Comparison of ENCODE assay signal across 20 cellular contexts in genomic region chr7:17040701-17041100, GRCh38.
A peak's percentile ranks its signal among the peaks of the same experiment; 100 is the strongest.
DNase-seq lines count a peak whose midpoint lies in the region; ATAC-seq and TF ChIP-seq lines count a peak whose summit lies in the region.
"Had no signal": no experiment of that assay in that cellular context is flagged by ENCODE, and none has a peak within 500 bp of the region (broad histone marks: within the 10 kb centered on the region; RNA-seq: fewer than 3 reads in every experiment).

No MANE protein-coding gene starts in this region.

- TF ChIP-seq CTCF in natural killer cell (IDR thresholded peaks at IDR 0.05) (no peak), lower lobe of right lung (IDR thresholded peaks at IDR 0.05) (no peak)

- CTCF ChIA-PET in activated naive CD4-positive, alpha-beta T cell treated with anti-CD3 and anti-CD28 coated beads for 36 hours (lab: Charles Lee) = interaction anchor here (0.9 kb wide), 1 partner anchor 9 kb away, joined by 4 read pairs; no protein-coding TSS in a partner anchor

- peak overlapping the region; percentile 2 for H3K27ac ChIP-seq in lower lobe of right lung

- no peak overlapping the region for H3K4me3 Mint-ChIP-seq in natural killer cell treated with Interleukin-12 subunit alpha and Interleukin-12 subunit beta and Interleukin-15 and Interleukin-18, amount 100 ng/mL, for 72 hours
- H3K4me3 Mint-ChIP-seq in natural killer cell = no peak overlapping the region
- no peak overlapping the region for H3K4me3 Mint-ChIP-seq in activated naive CD4-positive, alpha-beta T cell treated with anti-CD3 and anti-CD28 coated beads for 36 hours
- H3K4me3 Mint-ChIP-seq: activated CD4-positive, alpha-beta memory T cell treated with anti-CD3 and anti-CD28 coated beads, Interleukin-2, amount 10 ng/mL, durations not matched to agents 7 days and 5 days; activated T-cell treated with anti-CD3 and anti-CD28 coated beads, Interleukin-2, amount 50 U/mL, for 24 hours; naive B cell had no signal

- no peak for DNase-seq in natural killer cell treated with Interleukin-12 subunit alpha and Interleukin-12 subunit beta and Interleukin-15 and Interleukin-18, amount 100 ng/mL, for 72 hours (ENCODE audit: low spot score)
- DNase-seq in natural killer cell (no peak), adipocyte (ENCODE audit: low read depth) (peak; percentile 22), lower lobe of right lung (no peak), NCI-H774 (lab: John Stamatoyannopoulos, UW) (no peak), NCI-H146 (lab: John Stamatoyannopoulos, UW) (no peak)
- DNase-seq in activated naive CD4-positive, alpha-beta T cell treated with anti-CD3 and anti-CD28 coated beads for 36 hours = no peak
- no peak for DNase-seq in activated CD4-positive, alpha-beta T cell treated with anti-CD3 and anti-CD28 coated beads, Interleukin-2, amount 50 U/mL, for 48 hours
- DNase-seq: activated CD4-positive, alpha-beta memory T cell treated with anti-CD3 and anti-CD28 coated beads, Interleukin-2, amount 10 ng/mL, durations not matched to agents 7 days and 5 days; activated T-cell treated with anti-CD3 and anti-CD28 coated beads, Interleukin-2, amount 50 U/mL, for 24 hours; islet precursor cell; naive B cell; NCI-H187 treated with DMSO at 0.1 percent for 48 hours; posterior cingulate gyrus; stimulated activated CD4-positive, alpha-beta T cell treated with anti-CD3 and anti-CD28 coated beads, Interleukin-4, amount 100 ng/mL, for 1 hour; stimulated activated naive CD8-positive, alpha-beta T cell treated with anti-CD3 and anti-CD28 coated beads, Interleukin-15, amount 100 ng/mL, for 72 hours had no signal

- H3K4me1 ChIP-seq in adipocyte (ENCODE audit: control insufficient read depth, insufficient read depth, low read length) (peaks cover 30% of the 10 kb centered on the region), lower lobe of right lung (peaks cover 58% of the 10 kb centered on the region)

- H3K9me3 Mint-ChIP-seq in natural killer cell treated with Interleukin-12 subunit alpha and Interleukin-12 subunit beta and Interleukin-15 and Interleukin-18, amount 100 ng/mL, for 72 hours = peaks cover 9% of the 10 kb centered on the region
- H3K9me3 Mint-ChIP-seq in natural killer cell = no peaks in the 10 kb centered on the region
- no peaks in the 10 kb centered on the region for H3K9me3 Mint-ChIP-seq in activated naive CD4-positive, alpha-beta T cell treated with anti-CD3 and anti-CD28 coated beads for 36 hours
- H3K9me3 Mint-ChIP-seq: activated naive CD4-positive, alpha-beta T cell treated with anti-CD3 and anti-CD28 coated beads, Interleukin-2, amount 50 U/mL, for 72 hours; activated T-cell treated with anti-CD3 and anti-CD28 coated beads, Interleukin-2, amount 50 U/mL, for 24 hours; stimulated activated naive CD8-positive, alpha-beta T cell treated with anti-CD3 and anti-CD28 coated beads, Interleukin-15, amount 100 ng/mL, for 72 hours had no signal

- ATAC-seq in natural killer cell treated with Interleukin-12 subunit alpha and Interleukin-12 subunit beta and Interleukin-15 and Interleukin-18, amount 100 ng/mL, for 72 hours = no peak
- ATAC-seq in natural killer cell (no peak), lower lobe of right lung (peak in 1 of 2 donors; percentile 31)
- ATAC-seq: activated naive CD4-positive, alpha-beta T cell treated with anti-CD3 and anti-CD28 coated beads, Interleukin-2, amount 50 U/mL, for 72 hours; stimulated activated naive CD8-positive, alpha-beta T cell treated with anti-CD3 and anti-CD28 coated beads, Interleukin-15, amount 100 ng/mL, for 72 hours had no signal

- peak overlapping the region; percentile 36 to 79 for H3K27ac Mint-ChIP-seq in natural killer cell treated with Interleukin-12 subunit alpha and Interleukin-12 subunit beta and Interleukin-15 and Interleukin-18, amount 100 ng/mL, for 72 hours
- H3K27ac Mint-ChIP-seq in natural killer cell = no peak overlapping the region
- no peak overlapping the region for H3K27ac Mint-ChIP-seq in activated naive CD4-positive, alpha-beta T cell treated with anti-CD3 and anti-CD28 coated beads for 36 hours
- H3K27ac Mint-ChIP-seq: activated T-cell treated with anti-CD3 and anti-CD28 coated beads, Interleukin-2, amount 50 U/mL, for 24 hours; memory B cell; naive B cell; stimulated activated naive CD8-positive, alpha-beta T cell treated with anti-CD3 and anti-CD28 coated beads, Interleukin-15, amount 100 ng/mL, for 72 hours had no signal

- peaks cover 45 to 52% of the 10 kb centered on the region in 2 donors for H3K4me1 Mint-ChIP-seq in natural killer cell treated with Interleukin-12 subunit alpha and Interleukin-12 subunit beta and Interleukin-15 and Interleukin-18, amount 100 ng/mL, for 72 hours (ENCODE audit: low read depth in 2 of 2)
- H3K4me1 Mint-ChIP-seq in natural killer cell = peaks cover 35 to 45% of the 10 kb centered on the region in 2 donors
- peaks cover 15% of the 10 kb centered on the region for H3K4me1 Mint-ChIP-seq in activated naive CD4-positive, alpha-beta T cell treated with anti-CD3 and anti-CD28 coated beads for 36 hours (ENCODE audit: low read depth)

- no peaks in the 10 kb centered on the region for H3K9me3 ChIP-seq in adipocyte (ENCODE audit: control insufficient read depth, low read length)
- no peaks in the 10 kb centered on the region for H3K9me3 ChIP-seq in lower lobe of right lung

- H3K4me3 ChIP-seq in adipocyte (ENCODE audit: low read length) = peak overlapping the region; percentile 47
- no peak overlapping the region for H3K4me3 ChIP-seq in lower lobe of right lung
- H3K4me3 ChIP-seq: skin epidermis had no signal

- H3K27me3 ChIP-seq in adipocyte (replicated peaks; ENCODE audit: control insufficient read depth, insufficient read depth, low read length) = no peaks in the 10 kb centered on the region
- no peaks in the 10 kb centered on the region for H3K27me3 ChIP-seq in lower lobe of right lung (ENCODE audit: low read depth)

- no peaks in the 10 kb centered on the region for H3K27me3 Mint-ChIP-seq in natural killer cell treated with Interleukin-12 subunit alpha and Interleukin-12 subunit beta and Interleukin-15 and Interleukin-18, amount 100 ng/mL, for 72 hours
- no peaks in the 10 kb centered on the region for H3K27me3 Mint-ChIP-seq in natural killer cell (ENCODE audit: low read depth in 2 of 2)
- H3K27me3 Mint-ChIP-seq in activated naive CD4-positive, alpha-beta T cell treated with anti-CD3 and anti-CD28 coated beads for 36 hours (ENCODE audit: low read depth) = peaks cover 7% of the 10 kb centered on the region
- H3K27me3 Mint-ChIP-seq: activated CD4-positive, alpha-beta memory T cell treated with anti-CD3 and anti-CD28 coated beads, Interleukin-2, amount 10 ng/mL, durations not matched to agents 7 days and 5 days had no signal

- peaks cover 4% of the 10 kb centered on the region for H3K36me3 Mint-ChIP-seq in natural killer cell treated with Interleukin-12 subunit alpha and Interleukin-12 subunit beta and Interleukin-15 and Interleukin-18, amount 100 ng/mL, for 72 hours
- no peaks in the 10 kb centered on the region for H3K36me3 Mint-ChIP-seq in natural killer cell
- H3K36me3 Mint-ChIP-seq in activated naive CD4-positive, alpha-beta T cell treated with anti-CD3 and anti-CD28 coated beads for 36 hours (ENCODE audit: low read depth) = no peaks in the 10 kb centered on the region
- H3K36me3 Mint-ChIP-seq: activated naive CD4-positive, alpha-beta T cell treated with anti-CD3 and anti-CD28 coated beads, Interleukin-2, amount 50 U/mL, for 72 hours; CD4-positive, alpha-beta memory T cell; memory B cell; naive B cell had no signal

- peak overlapping the region; percentile 53 for H3K9ac ChIP-seq in adipocyte (ENCODE audit: low read length)

- intact Hi-C loops in natural killer cell (cut with micrococcal nuclease) (no loop called here), lower lobe of right lung (cut with DNase I) (no loop called here)
- intact Hi-C loops in activated naive CD4-positive, alpha-beta T cell treated with anti-CD3 and anti-CD28 coated beads for 36 hours (cut with micrococcal nuclease) = loop anchor here (1.0 kb wide), 1 partner anchor 17 kb away; no protein-coding TSS in a partner anchor

- H3K36me3 ChIP-seq in adipocyte (ENCODE audit: control insufficient read depth, insufficient read depth, low read length, severe bottlenecking) (no peaks in the 10 kb centered on the region), lower lobe of right lung (no peaks in the 10 kb centered on the region)

Comparison
In these comparisons a context has a peak if more than half of its experiments do, and no peak if none do; other contexts are left out.
1. H3K27ac Mint-ChIP-seq: peak in natural killer cell treated with Interleukin-12 subunit alpha and Interleukin-12 subunit beta and Interleukin-15 and Interleukin-18, amount 100 ng/mL, for 72 hours (2 of 2); none in natural killer cell (0 of 2) and activated naive CD4-positive, alpha-beta T cell treated with anti-CD3 and anti-CD28 coated beads for 36 hours (single experiment).